1 cellular context compared by ENCODE assay signal in genomic region chr1:153963030-153963849, GRCh38.
TF ChIP-seq lines count a peak whose summit lies in the region.

A gene with protein sequence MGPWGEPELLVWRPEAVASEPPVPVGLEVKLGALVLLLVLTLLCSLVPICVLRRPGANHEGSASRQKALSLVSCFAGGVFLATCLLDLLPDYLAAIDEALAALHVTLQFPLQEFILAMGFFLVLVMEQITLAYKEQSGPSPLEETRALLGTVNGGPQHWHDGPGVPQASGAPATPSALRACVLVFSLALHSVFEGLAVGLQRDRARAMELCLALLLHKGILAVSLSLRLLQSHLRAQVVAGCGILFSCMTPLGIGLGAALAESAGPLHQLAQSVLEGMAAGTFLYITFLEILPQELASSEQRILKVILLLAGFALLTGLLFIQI (minus strand): TSS chr1:153963537. CDS start chr1:153962715, 822 bp downstream.

TF ChIP-seq in K562, 482 proteins besides CTCF, POLR2A, EP300 and RAD21 (continued from another document):
- peak; percentile 86 for TF ChIP-seq PBX2 (CRISPR knock-in tag; IDR thresholded peaks at IDR 0.05; ENCODE audit: low read depth)
- TF ChIP-seq PBX2 (tag; conservative IDR thresholded peaks at IDR 0.05; ENCODE audit: low read depth): peak; percentile 96
- peak; percentile 74 for TF ChIP-seq FOSL1 (tag; conservative IDR thresholded peaks at IDR 0.05)
- no peak for TF ChIP-seq ZNF175 (CRISPR knock-in tag; IDR thresholded peaks at IDR 0.05; ENCODE audit: low read depth)
- peak; percentile 62 to 67 for TF ChIP-seq NRF1 (conservative IDR thresholded peaks at IDR 0.05 in 1 of 2, IDR thresholded peaks at IDR 0.05 in 1 of 2)
- no peak for TF ChIP-seq SRSF9 (IDR thresholded peaks at IDR 0.05; ENCODE audit: borderline replicate concordance, low read depth, low read length)
- no peak for TF ChIP-seq ZNF707 (CRISPR knock-in tag; conservative IDR thresholded peaks at IDR 0.05)
- TF ChIP-seq CCNT2 (IDR thresholded peaks at IDR 0.05; ENCODE audit: borderline replicate concordance, extremely low read depth, insufficient read length, low read depth, low read length): peak; percentile 35
- TF ChIP-seq ADNP (tag; IDR thresholded peaks at IDR 0.05): no peak
- TF ChIP-seq ZBTB7A (IDR thresholded peaks at IDR 0.05; ENCODE audit: borderline replicate concordance, control insufficient read depth, low read depth, low read length): peak; percentile 60; the same call in 1 of the 2 replicates
- 0 out of 4 replicates have a peak, but pooled peaks of 1 of the 2 experiments have one; percentile 51 for TF ChIP-seq FOXA3 (CRISPR knock-in tag; conservative IDR thresholded peaks at IDR 0.05 in 1 of 2, IDR thresholded peaks at IDR 0.05 in 1 of 2)
TF ChIP-seq in K562: peak in this region for 77.
